37 cellular contexts compared by ENCODE assay signal in genomic region chr12:124314207-124314606, GRCh38. TPM values are rescaled to one million over a fixed set of nuclear protein-coding genes. Genes with fewer than 3 reads are reported as not detected.
"Had no signal": no experiment of that assay in that cellular context is flagged by ENCODE, and none has a peak within 500 bp of the region (broad histone marks: within the 10 kb centered on the region; RNA-seq: fewer than 3 reads in every experiment).

No MANE protein-coding gene starts in this region.

- H3K36me3 ChIP-seq: MG63 had no signal

- H3K9ac ChIP-seq: KMS-11 had no signal

- H3K4me3 ChIP-seq: MG63 had no signal

- H3K9me3 ChIP-seq: MG63 had no signal

- DNase-seq: Karpas-422, Kasumi-1, MG63, MM.1S, MV-4-11, NCI-H1048, NCI-H1092, NCI-H1092 treated with DMSO at 0.1 percent for 48 hours, NCI-H1105, NCI-H1105 treated with DMSO at 0.1 percent for 48 hours, NCI-H1417, NCI-H1417 treated with DMSO at 0.1 percent for 48 hours, NCI-H1436, NCI-H1436 treated with DMSO at 0.1 percent for 48 hours, NCI-H146, NCI-H1694, NCI-H1694 treated with DMSO at 0.1 percent for 48 hours, NCI-H187, NCI-H187 treated with DMSO at 0.1 percent for 48 hours, NCI-H1930, NCI-H2029, NCI-H2029 treated with DMSO at 0.1 percent for 48 hours, NCI-H2081, NCI-H2081 treated with DMSO at 0.1 percent for 48 hours, NCI-H2107, NCI-H2171, NCI-H2171 treated with DMSO at 0.1 percent for 48 hours, NCI-H2227 treated with DMSO at 0.1 percent for 48 hours, NCI-H226, NCI-H345, NCI-H446, NCI-H446 treated with DMSO at 0.1 percent for 48 hours, NCI-H510A, NCI-H510A treated with DMSO at 0.1 percent for 48 hours had no signal

- H3K27me3 ChIP-seq: MG63 had no signal

- H3K4me2 ChIP-seq: KMS-11 had no signal

- H3K27ac ChIP-seq: KMS-11 had no signal

RNA-seq across cellular contexts. Expression of gene RFLNA, which starts 19.3 kb away (rescaled TPM):
- total RNA-seq: MCF 10A, NCI-H460 had no signal
